Comparison of ENCODE assay signal across 18 cellular contexts in genomic region chr17:78058001-78058400, GRCh38.
DNase-seq lines count a peak whose midpoint lies in the region; ATAC-seq and TF ChIP-seq lines count a peak whose summit lies in the region.
"Had no signal": no experiment of that assay in that cellular context is flagged by ENCODE, and none has a peak within 500 bp of the region (broad histone marks: within the 10 kb centered on the region; RNA-seq: fewer than 3 reads in every experiment).

No MANE protein-coding gene starts in this region.

- peak overlapping the region; percentile 74 for H3K27ac Mint-ChIP-seq in stimulated activated effector memory CD8-positive, alpha-beta T cell treated with anti-CD3 and anti-CD28 coated beads, Interleukin-12 subunit alpha, Interleukin-12 subunit beta, amount 100 ng/mL, for 72 hours
- H3K27ac Mint-ChIP-seq: activated CD4-positive, alpha-beta memory T cell treated with anti-CD3 and anti-CD28 coated beads for 36 hours; activated naive CD8-positive, alpha-beta T cell treated with anti-CD3 and anti-CD28 coated beads, Interleukin-2, amount 10 ng/mL, durations not matched to agents 7 days and 5 days had no signal

- H3K27ac ChIP-seq in right atrium auricular region = peak overlapping the region in 1 of 2 donors; percentile 69

- intact Hi-C loops in Right ventricle myocardium superior (cut with DNase I) = no loop called here

- DNase-seq in Right ventricle myocardium superior (no peak), right atrium auricular region (ENCODE audit: low spot score) (no peak), NCI-H2227 treated with DMSO at 0.1 percent for 48 hours (lab: John Stamatoyannopoulos, UW) (peak; percentile 53), left kidney (ENCODE audit: low read depth, low spot score) (peak; percentile 51), SIG-M5 (lab: John Stamatoyannopoulos, UW) (no peak)
- no peak for DNase-seq in stimulated activated effector memory CD8-positive, alpha-beta T cell treated with anti-CD3 and anti-CD28 coated beads, Interleukin-12 subunit alpha, Interleukin-12 subunit beta, amount 100 ng/mL, for 72 hours (ENCODE audit: low spot score in 2 of 2)
- no peak for DNase-seq in activated CD4-positive, alpha-beta T cell treated with anti-CD3 and anti-CD28 coated beads, Interleukin-2, amount 50 U/mL, for 48 hours
- DNase-seq: activated CD4-positive, alpha-beta memory T cell treated with anti-CD3 and anti-CD28 coated beads for 36 hours; activated naive CD8-positive, alpha-beta T cell treated with anti-CD3 and anti-CD28 coated beads, Interleukin-2, amount 10 ng/mL, durations not matched to agents 7 days and 5 days; activated T-cell treated with anti-CD3 and anti-CD28 coated beads, Interleukin-2, amount 50 U/mL, for 48 hours; COR-L47; foreskin melanocyte; KG1; NCI-H1105; stimulated activated CD4-positive, alpha-beta T cell treated with anti-CD3 and anti-CD28 coated beads, Interleukin-2, amount 100 ng/mL, for 48 hours; SW 1271; uterus had no signal

- no peak overlapping the region for H3K4me3 ChIP-seq in right atrium auricular region
- H3K4me3 ChIP-seq: uterus had no signal

- no peaks in the 10 kb centered on the region for H3K27me3 ChIP-seq in right atrium auricular region
- H3K27me3 ChIP-seq: uterus had no signal

- peak; percentile 63 for ATAC-seq in Right ventricle myocardium superior (ENCODE audit: poor library complexity)
- ATAC-seq in stimulated activated effector memory CD8-positive, alpha-beta T cell treated with anti-CD3 and anti-CD28 coated beads, Interleukin-12 subunit alpha, Interleukin-12 subunit beta, amount 100 ng/mL, for 72 hours = no peak
- ATAC-seq in HG03460 (IDR thresholded peaks at IDR 0.05; ENCODE audit: unreplicated experiment) = no peak

- H3K4me3 Mint-ChIP-seq in stimulated activated effector memory CD8-positive, alpha-beta T cell treated with anti-CD3 and anti-CD28 coated beads, Interleukin-12 subunit alpha, Interleukin-12 subunit beta, amount 100 ng/mL, for 72 hours = no peak overlapping the region
- H3K4me3 Mint-ChIP-seq: activated CD4-positive, alpha-beta memory T cell treated with anti-CD3 and anti-CD28 coated beads for 36 hours; activated naive CD8-positive, alpha-beta T cell treated with anti-CD3 and anti-CD28 coated beads, Interleukin-2, amount 10 ng/mL, durations not matched to agents 7 days and 5 days had no signal

- H3K9me3 ChIP-seq in right atrium auricular region = no peaks in the 10 kb centered on the region
- H3K9me3 ChIP-seq: uterus had no signal

- no peaks in the 10 kb centered on the region for H3K9me3 Mint-ChIP-seq in stimulated activated effector memory CD8-positive, alpha-beta T cell treated with anti-CD3 and anti-CD28 coated beads, Interleukin-12 subunit alpha, Interleukin-12 subunit beta, amount 100 ng/mL, for 72 hours
- H3K9me3 Mint-ChIP-seq: activated CD4-positive, alpha-beta memory T cell treated with anti-CD3 and anti-CD28 coated beads for 36 hours; activated naive CD8-positive, alpha-beta T cell treated with anti-CD3 and anti-CD28 coated beads, Interleukin-2, amount 10 ng/mL, durations not matched to agents 7 days and 5 days had no signal

- H3K4me1 Mint-ChIP-seq in stimulated activated effector memory CD8-positive, alpha-beta T cell treated with anti-CD3 and anti-CD28 coated beads, Interleukin-12 subunit alpha, Interleukin-12 subunit beta, amount 100 ng/mL, for 72 hours = peaks cover 1% of the 10 kb centered on the region
- H3K4me1 Mint-ChIP-seq: activated naive CD8-positive, alpha-beta T cell treated with anti-CD3 and anti-CD28 coated beads, Interleukin-2, amount 10 ng/mL, durations not matched to agents 7 days and 5 days had no signal

- peaks cover 1% of the 10 kb centered on the region for H3K36me3 Mint-ChIP-seq in stimulated activated effector memory CD8-positive, alpha-beta T cell treated with anti-CD3 and anti-CD28 coated beads, Interleukin-12 subunit alpha, Interleukin-12 subunit beta, amount 100 ng/mL, for 72 hours
- H3K36me3 Mint-ChIP-seq: activated CD4-positive, alpha-beta memory T cell treated with anti-CD3 and anti-CD28 coated beads for 36 hours had no signal

- no peak for TF ChIP-seq CTCF in right atrium auricular region (IDR thresholded peaks at IDR 0.05)

- peaks cover 0 to 29% of the 10 kb centered on the region in 2 donors for H3K4me1 ChIP-seq in right atrium auricular region
- H3K4me1 ChIP-seq: uterus had no signal

- H3K36me3 ChIP-seq in right atrium auricular region = peaks cover 8% of the 10 kb centered on the region
- H3K36me3 ChIP-seq: uterus had no signal

Comparison
In these comparisons a context has a peak if more than half of its experiments do, and no peak if none do; other contexts are left out.
1. DNase-seq: peak in NCI-H2227 treated with DMSO at 0.1 percent for 48 hours (single experiment) and left kidney (single experiment); none in Right ventricle myocardium superior (single experiment), right atrium auricular region (single experiment), stimulated activated effector memory CD8-positive, alpha-beta T cell treated with anti-CD3 and anti-CD28 coated beads, Interleukin-12 subunit alpha, Interleukin-12 subunit beta, amount 100 ng/mL, for 72 hours (0 of 2), SIG-M5 (single experiment) and activated CD4-positive, alpha-beta T cell treated with anti-CD3 and anti-CD28 coated beads, Interleukin-2, amount 50 U/mL, for 48 hours (0 of 2).